ENCODE assay signal across 8 cellular contexts in genomic region chr4:183987987-183988392, GRCh38.
DNase-seq lines count a peak whose midpoint lies in the region; ATAC-seq, FAIRE-seq and TF ChIP-seq lines count a peak whose summit lies in the region.

No MANE protein-coding gene starts in this region.

- no peak overlapping the region for H3K23ac ChIP-seq in mesendoderm (ENCODE audit: low read length)

- H3K27ac ChIP-seq in mesendoderm (ENCODE audit: low read depth, low read length) (no peak overlapping the region), aorta (ENCODE audit: low read depth in 1 of 2, low read length in 2 of 2) (peak overlapping the region; percentile 7 to 29)

- peaks cover 8% of the 10 kb centered on the region for H3K79me1 ChIP-seq in mesendoderm (ENCODE audit: low read length)

- no peak overlapping the region for H2BK5ac ChIP-seq in mesendoderm (ENCODE audit: low read length)

- no peak overlapping the region for H2AK5ac ChIP-seq in mesendoderm (ENCODE audit: low read length)

- WGBS in mesendoderm (ENCODE audit: extremely low coverage, insufficient coverage, low lambda C conversion rate) = no CpG with 5 or more reads among the region's 10 CpGs
- 2% methylated on average over 10 of the region's 10 CpGs for WGBS in aorta, 2 donors

- H3K18ac ChIP-seq in mesendoderm (ENCODE audit: low read length) = no peak overlapping the region

- FAIRE-seq in H54 (lab: Jason Lieb, UNC) = no peak

- H3K36me3 ChIP-seq in mesendoderm (ENCODE audit: control insufficient read depth, insufficient read depth, low read length) = no peaks in the 10 kb centered on the region
- H3K36me3 ChIP-seq in aorta (ENCODE audit: control insufficient read depth in 1 of 2, insufficient read depth in 2 of 2, low read length in 1 of 2) = no peaks in the 10 kb centered on the region

- H3K4me2 ChIP-seq in mesendoderm (ENCODE audit: low read length) = no peak overlapping the region

- peak overlapping the region; percentile 41 for H3K9ac ChIP-seq in mesendoderm (ENCODE audit: low read length)

- no peak overlapping the region for H3K56ac ChIP-seq in mesendoderm (ENCODE audit: low read length)

- TF ChIP-seq POLR2A in H54 (IDR thresholded peaks at IDR 0.05; ENCODE audit: low read depth, low read length) = peak; percentile 57

- H3K9me3 ChIP-seq in aorta (ENCODE audit: control insufficient read depth, low read length) = no peaks in the 10 kb centered on the region

- H3K27me3 ChIP-seq in mesendoderm (ENCODE audit: insufficient read depth, low read length, poor library complexity) (no peaks in the 10 kb centered on the region), aorta (ENCODE audit: control insufficient read depth in 1 of 2, insufficient read depth in 2 of 2, low read length in 1 of 2) (no peaks in the 10 kb centered on the region)

- H2BK120ac ChIP-seq in mesendoderm (ENCODE audit: low read depth, low read length) = no peak overlapping the region

- intact Hi-C loops in aorta (cut with DNase I) = loop anchor here in 1 of 2 donors (5.0 to 10.0 kb wide), 2 partner anchors 81 to 143 kb away; partner anchors contain the start of gene STOX2

- ATAC-seq in esophagus mucosa (peak; percentile 93), aorta (ENCODE audit: low FRiP score) (peak; percentile 90), HG02970 (IDR thresholded peaks at IDR 0.05; ENCODE audit: low FRiP score, unreplicated experiment) (no peak), GM19328 (IDR thresholded peaks at IDR 0.05; ENCODE audit: unreplicated experiment) (no peak)
- ATAC-seq in activated CD4-positive, CD25-positive, alpha-beta regulatory T cell treated with anti-CD3 and anti-CD28 coated beads, Interleukin-2, amount 50 U/mL, for 24 hours = no peak

- no peak overlapping the region for H4K5ac ChIP-seq in mesendoderm (ENCODE audit: low read length)

- peaks cover 3% of the 10 kb centered on the region for H3K79me2 ChIP-seq in mesendoderm (ENCODE audit: control insufficient read depth, insufficient read depth, low read length)

- H3K4me1 ChIP-seq in mesendoderm (ENCODE audit: control insufficient read depth, low read depth, low read length) = peaks cover 7% of the 10 kb centered on the region
- no peaks in the 10 kb centered on the region for H3K4me1 ChIP-seq in aorta (ENCODE audit: control insufficient read depth in 1 of 2, insufficient read depth in 2 of 2, low read length in 2 of 2)

- H3K4me3 ChIP-seq in mesendoderm (ENCODE audit: low read length) = no peak overlapping the region
- peak overlapping the region in 1 of 2 donors; percentile 11 for H3K4me3 ChIP-seq in aorta (ENCODE audit: low read length in 2 of 2)

- H3K4ac ChIP-seq in mesendoderm (ENCODE audit: low read depth, low read length) = no peak overlapping the region

- H2BK15ac ChIP-seq in mesendoderm (replicated peaks; ENCODE audit: low read depth) = no peak overlapping the region

- no peak overlapping the region for H4K8ac ChIP-seq in mesendoderm (ENCODE audit: low read depth, low read length)

- DNase-seq in H54 (ENCODE audit: insufficient read length, low spot score) (peak; percentile 52), OCI-M1 (lab: John Stamatoyannopoulos, UW) (peak; percentile 73), mesendoderm (peak; percentile 97), aorta (peak; percentile 74 to 78)

Comparison
In these comparisons a context has a peak if more than half of its experiments do, and no peak if none do; other contexts are left out.
1. ATAC-seq: peak in esophagus mucosa (single experiment) and aorta (single experiment); none in HG02970 (single experiment), GM19328 (single experiment) and activated CD4-positive, CD25-positive, alpha-beta regulatory T cell treated with anti-CD3 and anti-CD28 coated beads, Interleukin-2, amount 50 U/mL, for 24 hours (0 of 2).
2. Peak in every context shown above with its lines, with median percentiles within 50 percentile points of each other: DNase-seq.